In the genomic region with DNA sequence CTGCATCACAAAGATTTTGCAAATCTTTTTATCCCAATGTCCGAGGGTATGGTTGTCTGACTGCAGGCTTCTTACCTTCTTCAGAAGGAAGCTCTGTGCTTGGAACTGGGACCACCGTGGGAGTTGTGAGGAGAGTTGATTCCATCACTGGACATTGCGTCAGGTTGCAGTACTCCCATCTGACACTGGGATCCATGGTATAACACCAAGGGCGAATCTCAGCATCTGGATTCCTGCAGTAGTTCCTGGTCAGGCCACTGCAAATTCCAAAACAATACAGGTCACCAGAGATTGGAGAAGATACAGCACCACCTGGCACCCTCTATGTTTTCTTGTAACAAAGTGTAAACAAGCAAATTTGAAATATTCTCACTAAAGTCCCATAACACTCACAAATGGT, we compare ENCODE assay signal across 7 cellular contexts.
"Had no signal": no experiment of that assay in that cellular context is flagged by ENCODE, and none has a peak within 500 bp of the region (broad histone marks: within the 10 kb centered on the region; RNA-seq: fewer than 3 reads in every experiment).

No MANE protein-coding gene starts in this region.

- H3K27ac ChIP-seq: HL-60, KMS-11 had no signal

- FAIRE-seq: HTR-8/SVneo had no signal

- DNase-seq: IMR-90, KBM-7, KG1 had no signal

- H3K4me2 ChIP-seq: KMS-11 had no signal

- ATAC-seq: K562 had no signal

- H3K9ac ChIP-seq: KMS-11 had no signal

- H3K4me3 ChIP-seq: K562 had no signal
